Comparison of ENCODE assay signal across 1 cellular context in genomic region chr2:219593154-219593553, GRCh38.
TF ChIP-seq lines count a peak whose summit lies in the region.

No MANE protein-coding gene starts in this region.

TF ChIP-seq in GM23338, 12 proteins besides CTCF, POLR2A, EP300 and RAD21 (continued from another document):
- no peak for TF ChIP-seq ZNF462 (CRISPR knock-in tag; IDR thresholded peaks at IDR 0.05)
